ENCODE assay signal across 23 cellular contexts in genomic region chr5:144134181-144134827, GRCh38. TPM values are rescaled to one million over a fixed set of nuclear protein-coding genes. Genes with fewer than 3 reads are reported as not detected.
"Had no signal": no experiment of that assay in that cellular context is flagged by ENCODE, and none has a peak within 500 bp of the region (broad histone marks: within the 10 kb centered on the region; RNA-seq: fewer than 3 reads in every experiment).

No MANE protein-coding gene starts in this region.

- ATAC-seq: activated CD4-positive, alpha-beta T cell treated with anti-CD3 and anti-CD28 coated beads for 36 hours; activated T-cell treated with anti-CD3 and anti-CD28 coated beads, Interleukin-2, amount 50 U/mL, for 4 hours; lower lobe of right lung; stimulated activated naive CD8-positive, alpha-beta T cell treated with anti-CD3 and anti-CD28 coated beads, Interleukin-15, Interleukin-2, amounts not matched to agents 100 U/mL and 50 U/mL, for 24 hours; WTC11 had no signal

- H3K4me3 Mint-ChIP-seq: activated CD4-positive, alpha-beta T cell treated with anti-CD3 and anti-CD28 coated beads for 36 hours; activated naive CD8-positive, alpha-beta T cell treated with anti-CD3 and anti-CD28 coated beads, Interleukin-2, amount 10 ng/mL, durations not matched to agents 7 days and 5 days; activated T-cell treated with anti-CD3 and anti-CD28 coated beads, Interleukin-2, amount 50 U/mL, for 4 hours; naive B cell; neural crest cell; T-helper 1 cell treated with Interleukin-12 subunit alpha and Interleukin-12 subunit beta and Interleukin-4 antibody, amounts not matched to agents 30 μg/mL and 1 μg/mL, for 36 hours; WTC11 had no signal

- H3K4me3 ChIP-seq: cardiac muscle cell, heart right ventricle, lower lobe of right lung, upper lobe of left lung had no signal

- H3K36me3 ChIP-seq: cardiac muscle cell, heart right ventricle, lower lobe of right lung, upper lobe of left lung had no signal

- H3K4me1 Mint-ChIP-seq: activated CD4-positive, alpha-beta T cell treated with anti-CD3 and anti-CD28 coated beads for 36 hours; naive B cell; neural crest cell; WTC11 had no signal

- H3K4me1 ChIP-seq: lower lobe of right lung, upper lobe of left lung had no signal

- H3K36me3 Mint-ChIP-seq: activated naive CD8-positive, alpha-beta T cell treated with anti-CD3 and anti-CD28 coated beads, Interleukin-2, amount 10 ng/mL, durations not matched to agents 7 days and 5 days; naive B cell; WTC11 had no signal

- DNase-seq: activated CD4-positive, alpha-beta T cell treated with anti-CD3 and anti-CD28 coated beads for 36 hours; activated CD4-positive, alpha-beta T cell treated with anti-CD3 and anti-CD28 coated beads, Interleukin-2, amount 50 U/mL, for 48 hours; activated CD8-positive, alpha-beta memory T cell treated with anti-CD3 and anti-CD28 coated beads, Interleukin-2, amount 50 U/mL, for 48 hours; activated naive CD4-positive, alpha-beta T cell treated with Interleukin-2 at 50 U/mL for 16 hours; activated naive CD8-positive, alpha-beta T cell treated with anti-CD3 and anti-CD28 coated beads, Interleukin-2, amount 10 ng/mL, durations not matched to agents 7 days and 5 days; activated T-cell treated with anti-CD3 and anti-CD28 coated beads, Interleukin-2, amount 50 U/mL, for 4 hours; amniotic stem cell; foreskin fibroblast; heart right ventricle; lower lobe of right lung; naive B cell; occipital lobe; stimulated activated CD4-positive, alpha-beta T cell treated with anti-CD3 and anti-CD28 coated beads, Interleukin-4, amount 100 ng/mL, for 4 hours; stimulated activated naive CD8-positive, alpha-beta T cell treated with anti-CD3 and anti-CD28 coated beads, Interleukin-15, Interleukin-2, amounts not matched to agents 100 U/mL and 50 U/mL, for 24 hours; T1000; upper lobe of left lung had no signal

- H3K27ac ChIP-seq: cardiac muscle cell, lower lobe of right lung, upper lobe of left lung had no signal

- H3K27ac Mint-ChIP-seq: activated CD4-positive, alpha-beta T cell treated with anti-CD3 and anti-CD28 coated beads for 36 hours; activated naive CD8-positive, alpha-beta T cell treated with anti-CD3 and anti-CD28 coated beads, Interleukin-2, amount 10 ng/mL, durations not matched to agents 7 days and 5 days; activated T-helper 2 cell treated with anti-CD3 and anti-CD28 coated beads, Interferon-gamma antibody, Interleukin-2, Interleukin-4, amounts not matched to agents 10 μg/mL and 5 μg/mL and 100 μg/mL, durations not matched to agents 14 hours and 24 hours and 36 hours; naive B cell; T-helper 1 cell treated with Interleukin-12 subunit alpha and Interleukin-12 subunit beta and Interleukin-4 antibody, amounts not matched to agents 30 μg/mL and 1 μg/mL, for 36 hours; WTC11 had no signal

- H3K9me3 ChIP-seq: lower lobe of right lung, upper lobe of left lung had no signal

- FAIRE-seq: endometrium, keratinocyte had no signal

- H3K27me3 ChIP-seq: cardiac muscle cell, heart right ventricle, upper lobe of left lung had no signal

- H3K9me3 Mint-ChIP-seq: activated naive CD8-positive, alpha-beta T cell treated with anti-CD3 and anti-CD28 coated beads, Interleukin-2, amount 10 ng/mL, durations not matched to agents 7 days and 5 days; activated T-cell treated with anti-CD3 and anti-CD28 coated beads, Interleukin-2, amount 50 U/mL, for 4 hours; activated T-helper 2 cell treated with anti-CD3 and anti-CD28 coated beads, Interferon-gamma antibody, Interleukin-2, Interleukin-4, amounts not matched to agents 10 μg/mL and 5 μg/mL and 100 μg/mL, durations not matched to agents 14 hours and 24 hours and 36 hours; neural crest cell; T-helper 1 cell treated with Interleukin-12 subunit alpha and Interleukin-12 subunit beta and Interleukin-4 antibody, amounts not matched to agents 30 μg/mL and 1 μg/mL, for 36 hours had no signal

RNA-seq across cellular contexts. Expression of gene KCTD16, which starts 36.4 kb away (rescaled TPM):
- total RNA-seq: activated T-cell treated with anti-CD3 and anti-CD28 coated beads, Interleukin-2, amount 50 U/mL, for 4 hours; activated T-helper 2 cell treated with anti-CD3 and anti-CD28 coated beads, Interferon-gamma antibody, Interleukin-2, Interleukin-4, amounts not matched to agents 10 μg/mL and 5 μg/mL and 100 μg/mL, durations not matched to agents 14 hours and 24 hours and 36 hours had no signal
